In the genomic region with DNA sequence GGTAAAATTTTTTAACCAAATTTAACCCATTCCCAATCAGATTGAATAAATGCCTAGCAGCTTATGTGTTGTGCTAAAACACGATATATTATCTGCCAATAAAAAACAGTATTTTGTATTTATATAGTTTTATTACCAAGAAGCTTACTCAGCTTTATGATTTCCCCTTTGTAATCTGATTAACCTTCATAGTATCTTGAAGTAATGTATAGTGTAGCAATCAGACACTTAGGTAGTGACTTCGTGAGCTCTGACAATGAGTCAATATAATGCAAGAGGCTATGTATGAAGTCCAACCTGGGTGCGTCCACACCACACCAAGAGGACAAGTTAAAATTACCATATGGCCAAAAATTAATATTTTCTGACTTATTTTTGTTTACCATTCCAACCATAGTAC, we compare ENCODE assay signal across 17 cellular contexts. TPM values are rescaled to one million over a fixed set of nuclear protein-coding genes. Genes with fewer than 3 reads are reported as not detected.
DNase-seq lines count a peak whose midpoint lies in the region; ATAC-seq and TF ChIP-seq lines count a peak whose summit lies in the region.
"Had no signal": no experiment of that assay in that cellular context is flagged by ENCODE, and none has a peak within 500 bp of the region (broad histone marks: within the 10 kb centered on the region; RNA-seq: fewer than 3 reads in every experiment).

No MANE protein-coding gene starts in this region.

- intact Hi-C loops in A673 (cut with micrococcal nuclease; ENCODE audit: unreplicated experiment) (no loop called here), mucosa of descending colon (cut with DNase I, micrococcal nuclease) (no loop called here)
- intact Hi-C loops in activated CD4-positive, alpha-beta memory T cell treated with anti-CD3 and anti-CD28 coated beads for 36 hours (cut with micrococcal nuclease), result no loop called here

- H3K4me1 ChIP-seq in A673 (ENCODE audit: insufficient read depth, low read length, poor library complexity, severe bottlenecking) (peaks cover 16% of the 10 kb centered on the region), mucosa of descending colon (ENCODE audit: low read depth) (peaks cover 28% of the 10 kb centered on the region)
- peaks cover 10% of the 10 kb centered on the region for H3K4me1 ChIP-seq in CD8-positive, alpha-beta memory T cell (ENCODE audit: insufficient read depth, low read length)

- BruUV-seq in A673 (replicated peaks; lab: Mats Ljungman, UMichigan), result no TSS peak

- no peak for TF ChIP-seq CTCF in A673 (conservative IDR thresholded peaks at IDR 0.05; ENCODE audit: low read depth, low read length)
- TF ChIP-seq CTCF in mucosa of descending colon (IDR thresholded peaks at IDR 0.05), result no peak

- peak overlapping the region; percentile 11 for H3K27ac ChIP-seq in A673 (ENCODE audit: low read depth, low read length, poor library complexity, severe bottlenecking)
- no peak overlapping the region for H3K27ac ChIP-seq in CD8-positive, alpha-beta memory T cell (ENCODE audit: low read depth, low read length)
- H3K27ac ChIP-seq: brain microvascular endothelial cell had no signal

- POLR2A ChIA-PET in A673 (lab: Charles Lee; ENCODE audit: low non-redundant PET), result no interaction called here
- POLR2A ChIA-PET in CD8-positive, alpha-beta memory T cell (lab: Charles Lee), result no interaction called here
- POLR2A ChIA-PET in activated CD4-positive, alpha-beta memory T cell treated with anti-CD3 and anti-CD28 coated beads for 36 hours (lab: Charles Lee), result no interaction called here

- H3K27ac Mint-ChIP-seq in CD8-positive, alpha-beta memory T cell, result peak overlapping the region in 2 of 8 donors; percentile 62 to 96
- H3K27ac Mint-ChIP-seq in activated CD4-positive, alpha-beta memory T cell treated with anti-CD3 and anti-CD28 coated beads for 36 hours, result no peak overlapping the region
- H3K27ac Mint-ChIP-seq: activated B cell treated with CpG ODN at 0.5 μM for 24 hours, endodermal cell had no signal

- DNase-seq in A673 (ENCODE audit: low spot score), result no peak
- no peak for DNase-seq in CD8-positive, alpha-beta memory T cell
- DNase-seq in activated CD4-positive, alpha-beta memory T cell treated with anti-CD3 and anti-CD28 coated beads for 36 hours, result no peak
- no peak for DNase-seq in mucosa of descending colon
- no peak for DNase-seq in NCI-H187 (lab: John Stamatoyannopoulos, UW)
- no peak for DNase-seq in GM19240 (ENCODE audit: insufficient read length, low spot score)
- DNase-seq: activated B cell treated with CpG ODN at 0.5 μM for 24 hours; brain microvascular endothelial cell; CD4-positive, alpha-beta memory T cell; endodermal cell; islet precursor cell; KG1; NCI-H1694; NCI-H82 had no signal

- H3K4me1 Mint-ChIP-seq in CD8-positive, alpha-beta memory T cell, result peaks cover 22 to 31% (median 28%) of the 10 kb centered on the region in 3 donors
- peaks cover 10% of the 10 kb centered on the region for H3K4me1 Mint-ChIP-seq in activated CD4-positive, alpha-beta memory T cell treated with anti-CD3 and anti-CD28 coated beads for 36 hours (ENCODE audit: low read depth)

- no peak overlapping the region for H3K4me3 ChIP-seq in A673 (ENCODE audit: low read depth, low read length, poor library complexity, severe bottlenecking)
- no peak overlapping the region for H3K4me3 ChIP-seq in CD8-positive, alpha-beta memory T cell (ENCODE audit: low read length)
- H3K4me3 ChIP-seq in mucosa of descending colon, result no peak overlapping the region
- H3K4me3 ChIP-seq: gastroesophageal sphincter, GM23338 had no signal

- H3K9me3 Mint-ChIP-seq in CD8-positive, alpha-beta memory T cell, result no peaks in the 10 kb centered on the region
- H3K9me3 Mint-ChIP-seq in activated CD4-positive, alpha-beta memory T cell treated with anti-CD3 and anti-CD28 coated beads for 36 hours, result no peaks in the 10 kb centered on the region
- H3K9me3 Mint-ChIP-seq: activated B cell treated with CpG ODN at 0.5 μM for 24 hours, endodermal cell had no signal

- H3K27me3 ChIP-seq in A673 (replicated peaks; ENCODE audit: insufficient read depth, low read depth, low read length, poor library complexity), result no peaks in the 10 kb centered on the region
- no peaks in the 10 kb centered on the region for H3K27me3 ChIP-seq in CD8-positive, alpha-beta memory T cell (ENCODE audit: insufficient read depth, low read length, poor library complexity, severe bottlenecking)
- H3K27me3 ChIP-seq: brain microvascular endothelial cell, gastroesophageal sphincter had no signal

- H3K27me3 Mint-ChIP-seq in CD8-positive, alpha-beta memory T cell, result no peaks in the 10 kb centered on the region
- H3K27me3 Mint-ChIP-seq in activated CD4-positive, alpha-beta memory T cell treated with anti-CD3 and anti-CD28 coated beads for 36 hours, result no peaks in the 10 kb centered on the region
- H3K27me3 Mint-ChIP-seq: activated B cell treated with CpG ODN at 0.5 μM for 24 hours; CD4-positive, alpha-beta memory T cell had no signal

- CTCF ChIA-PET in A673 (lab: Charles Lee), result no interaction called here
- CTCF ChIA-PET in CD8-positive, alpha-beta memory T cell (lab: Charles Lee), result interaction anchor here (0.9 to 1.5 kb wide), 4 partner anchors 24 to 169 kb away, joined by 4 to 6 read pairs (median 4); no protein-coding TSS in a partner anchor
- CTCF ChIA-PET in activated CD4-positive, alpha-beta memory T cell treated with anti-CD3 and anti-CD28 coated beads for 36 hours (lab: Charles Lee), result interaction anchor here (0.6 to 2.4 kb wide), 7 partner anchors 24 to 215 kb away, joined by 3 to 14 read pairs (median 3); no protein-coding TSS in a partner anchor

- H3K9me3 ChIP-seq in A673 (ENCODE audit: low read depth, low read length, poor library complexity, severe bottlenecking), result no peaks in the 10 kb centered on the region
- H3K9me3 ChIP-seq in CD8-positive, alpha-beta memory T cell (ENCODE audit: low read length), result no peaks in the 10 kb centered on the region
- no peaks in the 10 kb centered on the region for H3K9me3 ChIP-seq in mucosa of descending colon
- H3K9me3 ChIP-seq: gastroesophageal sphincter had no signal

- peak; percentile 61 for ATAC-seq in mucosa of descending colon
- ATAC-seq in HG02763 (IDR thresholded peaks at IDR 0.05; ENCODE audit: unreplicated experiment), result no peak
- ATAC-seq: gastroesophageal sphincter, GM23338 had no signal

- H3K36me3 Mint-ChIP-seq in CD8-positive, alpha-beta memory T cell, result peaks cover 0 to 29% (median 11%) of the 10 kb centered on the region in 3 donors
- peaks cover 26% of the 10 kb centered on the region for H3K36me3 Mint-ChIP-seq in activated CD4-positive, alpha-beta memory T cell treated with anti-CD3 and anti-CD28 coated beads for 36 hours

- peak overlapping the region in 4 of 7 donors; percentile 15 to 60 (median 37) for H3K4me3 Mint-ChIP-seq in CD8-positive, alpha-beta memory T cell
- H3K4me3 Mint-ChIP-seq in activated CD4-positive, alpha-beta memory T cell treated with anti-CD3 and anti-CD28 coated beads for 36 hours, result peak overlapping the region; percentile 45
- H3K4me3 Mint-ChIP-seq: GM23338 had no signal

- H3K36me3 ChIP-seq in A673 (ENCODE audit: insufficient read depth, low read length, poor library complexity, severe bottlenecking) (no peaks in the 10 kb centered on the region), mucosa of descending colon (ENCODE audit: low read depth) (no peaks in the 10 kb centered on the region)
- peaks cover 4% of the 10 kb centered on the region for H3K36me3 ChIP-seq in CD8-positive, alpha-beta memory T cell (ENCODE audit: insufficient read depth, low read length)
- H3K36me3 ChIP-seq: gastroesophageal sphincter had no signal

RNA-seq across cellular contexts. Expression of gene CNBP, which starts 2.1 kb away (rescaled TPM):
- total RNA-seq in A673 (2021) (396 and 438 TPM in 2 replicates), mucosa of descending colon (100 to 1,000 TPM; 223 to 353 (median 234) TPM)
- total RNA-seq in CD8-positive, alpha-beta memory T cell, result 100 to 1,000 TPM; 474 to 487 TPM
- polyA plus RNA-seq in CD8-positive, alpha-beta memory T cell, result 931 TPM
- 100 to 1,000 TPM; 342 to 348 TPM for total RNA-seq in activated CD4-positive, alpha-beta memory T cell treated with anti-CD3 and anti-CD28 coated beads for 36 hours

RNA-seq across cellular contexts. Expression of gene ISY1, which starts 24.9 kb away (rescaled TPM):
- total RNA-seq in A673 (2021), result 46.2 and 49.8 TPM in 2 replicates
- 10 to 100 TPM; 84.6 to 94.7 TPM for total RNA-seq in CD8-positive, alpha-beta memory T cell
- 91.6 TPM for polyA plus RNA-seq in CD8-positive, alpha-beta memory T cell
- 10 to 100 TPM; 60.7 to 61.7 TPM for total RNA-seq in activated CD4-positive, alpha-beta memory T cell treated with anti-CD3 and anti-CD28 coated beads for 36 hours
- 10 to 100 TPM; 24.2 to 37.5 (median 28.9) TPM for total RNA-seq in mucosa of descending colon
